Comparison of ENCODE assay signal across 2 cellular contexts in genomic region chr3:181712190-181712504, GRCh38.
A peak's percentile ranks its signal among the peaks of the same experiment; 100 is the strongest.
TF ChIP-seq lines count a peak whose summit lies in the region.

No MANE protein-coding gene starts in this region.

TF ChIP-seq in H1, 55 proteins besides CTCF, POLR2A, EP300 and RAD21 (continued from another document):
- TF ChIP-seq SAP30 (IDR thresholded peaks at IDR 0.05; ENCODE audit: insufficient read depth, insufficient replicate concordance, low read length), result peak; percentile 17

TF ChIP-seq in neural cell, 6 proteins besides CTCF, POLR2A, EP300 and RAD21 (continued from another document):
- no peak for TF ChIP-seq REST (IDR thresholded peaks at IDR 0.05; ENCODE audit: borderline replicate concordance)
